In the genomic region with DNA sequence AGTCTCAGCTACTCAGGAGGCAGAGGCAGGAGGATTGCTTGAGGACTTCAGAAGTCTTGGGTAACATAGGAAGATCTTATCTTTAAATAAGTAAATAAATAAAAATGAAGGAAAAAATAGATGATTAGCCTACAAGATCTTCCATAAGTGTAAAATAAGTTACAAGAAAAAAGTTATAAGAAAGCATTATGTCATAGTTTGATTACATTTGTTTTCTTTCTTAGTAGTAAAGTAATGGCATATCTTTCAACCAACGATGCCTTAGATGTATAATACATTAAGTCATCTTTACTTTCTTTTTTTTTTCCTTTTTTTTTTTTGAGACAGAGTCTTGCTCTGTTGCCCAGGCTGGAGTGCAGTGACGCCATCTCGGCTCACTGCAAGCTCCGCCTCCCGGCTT, we compare ENCODE assay signal across 24 cellular contexts.
"Had no signal": no experiment of that assay in that cellular context is flagged by ENCODE, and none has a peak within 500 bp of the region (broad histone marks: within the 10 kb centered on the region; RNA-seq: fewer than 3 reads in every experiment).

No MANE protein-coding gene starts in this region.

- DNase-seq: activated CD4-positive, alpha-beta T cell treated with anti-CD3 and anti-CD28 coated beads for 1 hour; activated CD4-positive, alpha-beta T cell treated with anti-CD3 and anti-CD28 coated beads, Interleukin-2, amount 50 U/mL, for 4 hours; activated naive CD4-positive, alpha-beta T cell treated with Interleukin-2 at 50 U/mL for 16 hours; activated naive CD8-positive, alpha-beta T cell treated with anti-CD3 and anti-CD28 coated beads, Interleukin-2, amount 50 U/mL, for 24 hours; activated T-cell treated with anti-CD3 and anti-CD28 coated beads for 4 hours; dorsolateral prefrontal cortex; endodermal cell; gastrocnemius medialis; heart left ventricle; left colon; lower lobe of right lung; midbrain; naive B cell; stimulated activated CD4-positive, alpha-beta T cell treated with anti-CD3 and anti-CD28 coated beads, Interleukin-12 subunit alpha, Interleukin-12 subunit beta, amount 100 ng/mL, for 4 hours; stimulated activated CD4-positive, alpha-beta T cell treated with anti-CD3 and anti-CD28 coated beads, Interleukin-2, amount 100 ng/mL, for 24 hours; stomach; T-helper 9 cell; testis; upper lobe of right lung had no signal

- H3K4me1 ChIP-seq: ascending aorta, gastrocnemius medialis, heart left ventricle, lower lobe of right lung, neural progenitor cell, parathyroid adenoma, stomach, testis, upper lobe of right lung had no signal

- H3K27me3 ChIP-seq: ascending aorta, dorsolateral prefrontal cortex, gastrocnemius medialis, heart left ventricle, neural progenitor cell, stomach, testis, upper lobe of right lung had no signal

- H3K36me3 ChIP-seq: ascending aorta, gastrocnemius medialis, heart left ventricle, lower lobe of right lung, neural progenitor cell, stomach, upper lobe of right lung had no signal

- H3K27ac ChIP-seq: ascending aorta, dorsolateral prefrontal cortex, gastrocnemius medialis, heart left ventricle, lower lobe of right lung, neural progenitor cell, parathyroid adenoma, stomach, testis, upper lobe of right lung, VCaP had no signal

- H3K79me2 ChIP-seq: parathyroid adenoma had no signal

- H2AFZ ChIP-seq: neural progenitor cell, parathyroid adenoma had no signal

- H3K4me2 ChIP-seq: neural progenitor cell had no signal

- ATAC-seq: activated naive CD8-positive, alpha-beta T cell treated with anti-CD3 and anti-CD28 coated beads, Interleukin-2, amount 50 U/mL, for 24 hours; activated T-helper 17 cell treated with anti-CD3 and anti-CD28 coated beads, Interleukin-2, amount 50 U/mL, for 72 hours; gastrocnemius medialis; heart left ventricle; left colon; lower lobe of right lung; upper lobe of right lung had no signal

- H3K9me3 ChIP-seq: ascending aorta, gastrocnemius medialis, heart left ventricle, lower lobe of right lung, stomach, testis, upper lobe of right lung had no signal

- H3K4me3 ChIP-seq: ascending aorta, dorsolateral prefrontal cortex, gastrocnemius medialis, heart left ventricle, lower lobe of right lung, neural progenitor cell, stomach, testis, upper lobe of right lung had no signal

- H3K9ac ChIP-seq: neural progenitor cell, parathyroid adenoma had no signal
